In the genomic region with DNA sequence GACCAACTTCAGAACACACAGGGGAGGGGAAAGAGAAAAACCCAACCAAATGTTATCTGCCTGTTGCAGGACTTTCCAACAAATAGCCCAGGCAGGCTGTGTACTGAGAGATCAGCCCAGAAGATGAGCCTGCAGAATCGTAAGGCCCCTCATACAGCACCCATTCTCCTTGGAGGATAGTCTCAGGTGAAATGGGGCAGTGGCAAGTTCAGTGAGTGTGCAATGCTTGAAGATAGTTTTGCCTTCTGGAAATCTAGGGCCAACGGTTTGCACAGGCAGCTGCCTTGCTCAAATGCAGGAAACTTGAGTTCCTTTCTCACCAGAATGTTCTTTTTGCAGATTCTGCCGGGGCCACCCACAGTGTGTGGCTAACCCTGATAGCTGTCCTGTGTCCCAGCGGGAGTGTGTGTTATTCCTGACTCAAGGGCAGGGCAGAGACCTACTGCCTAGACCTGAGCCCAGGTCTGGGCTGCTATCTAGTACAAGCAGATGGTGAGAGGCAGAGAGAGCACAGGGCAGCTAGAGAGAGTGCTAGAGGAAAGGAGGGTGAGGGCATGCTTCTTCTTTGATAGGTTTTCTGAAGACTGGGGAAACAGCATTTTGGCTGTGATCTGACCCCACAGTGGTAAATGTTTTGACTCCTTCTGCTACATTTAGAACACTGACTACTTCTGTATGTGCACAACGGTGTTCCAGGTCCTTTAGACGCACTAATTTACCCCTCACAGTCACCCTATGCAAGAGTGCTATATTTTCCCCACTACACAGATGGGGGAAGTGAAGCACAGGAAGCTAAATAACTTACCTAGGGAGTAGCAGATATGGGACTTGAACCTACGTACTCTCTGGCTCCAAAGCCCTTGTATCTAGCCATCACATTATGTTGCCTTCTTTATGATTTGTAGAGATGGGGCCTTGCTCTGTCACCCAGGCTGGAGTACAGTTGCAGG, we compare ENCODE assay signal across 1 cellular context.
TF ChIP-seq lines count a peak whose summit lies in the region.

No MANE protein-coding gene starts in this region.

TF ChIP-seq in IMR-90, 13 proteins besides CTCF, POLR2A, EP300 and RAD21:
- TF ChIP-seq, protein P1, sequence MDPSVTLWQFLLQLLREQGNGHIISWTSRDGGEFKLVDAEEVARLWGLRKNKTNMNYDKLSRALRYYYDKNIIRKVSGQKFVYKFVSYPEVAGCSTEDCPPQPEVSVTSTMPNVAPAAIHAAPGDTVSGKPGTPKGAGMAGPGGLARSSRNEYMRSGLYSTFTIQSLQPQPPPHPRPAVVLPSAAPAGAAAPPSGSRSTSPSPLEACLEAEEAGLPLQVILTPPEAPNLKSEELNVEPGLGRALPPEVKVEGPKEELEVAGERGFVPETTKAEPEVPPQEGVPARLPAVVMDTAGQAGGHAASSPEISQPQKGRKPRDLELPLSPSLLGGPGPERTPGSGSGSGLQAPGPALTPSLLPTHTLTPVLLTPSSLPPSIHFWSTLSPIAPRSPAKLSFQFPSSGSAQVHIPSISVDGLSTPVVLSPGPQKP (IDR thresholded peaks at IDR 0.05; ENCODE audit: borderline replicate concordance, low read depth, low read length) = no peak
- TF ChIP-seq CEBPB (IDR thresholded peaks at IDR 0.05; ENCODE audit: low read depth, low read length) = no peak
- no peak for TF ChIP-seq BHLHE40 (IDR thresholded peaks at IDR 0.05; ENCODE audit: low read depth, low read length)
- no peak for TF ChIP-seq RFX5 (IDR thresholded peaks at IDR 0.05; ENCODE audit: low read depth, low read length)
- TF ChIP-seq RCOR1 (IDR thresholded peaks at IDR 0.05; ENCODE audit: insufficient replicate concordance, low read length) = no peak
- TF ChIP-seq SMC3 (IDR thresholded peaks at IDR 0.05; ENCODE audit: low read depth, low read length) = no peak
- no peak for TF ChIP-seq NFE2L2 (IDR thresholded peaks at IDR 0.05; ENCODE audit: low read depth, low read length)
- TF ChIP-seq MAFK (IDR thresholded peaks at IDR 0.05; ENCODE audit: low read depth, low read length) = no peak
- TF ChIP-seq FOS (IDR thresholded peaks at IDR 0.05; ENCODE audit: low read depth, low read length) = no peak
- no peak for TF ChIP-seq CHD1 (IDR thresholded peaks at IDR 0.05; ENCODE audit: low read depth, low read length)
- no peak for TF ChIP-seq MAZ (IDR thresholded peaks at IDR 0.05; ENCODE audit: borderline replicate concordance, low read depth, low read length)
- TF ChIP-seq, protein P2, sequence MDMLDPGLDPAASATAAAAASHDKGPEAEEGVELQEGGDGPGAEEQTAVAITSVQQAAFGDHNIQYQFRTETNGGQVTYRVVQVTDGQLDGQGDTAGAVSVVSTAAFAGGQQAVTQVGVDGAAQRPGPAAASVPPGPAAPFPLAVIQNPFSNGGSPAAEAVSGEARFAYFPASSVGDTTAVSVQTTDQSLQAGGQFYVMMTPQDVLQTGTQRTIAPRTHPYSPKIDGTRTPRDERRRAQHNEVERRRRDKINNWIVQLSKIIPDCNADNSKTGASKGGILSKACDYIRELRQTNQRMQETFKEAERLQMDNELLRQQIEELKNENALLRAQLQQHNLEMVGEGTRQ (IDR thresholded peaks at IDR 0.05; ENCODE audit: low read depth, low read length) = no peak
- TF ChIP-seq MXI1 (IDR thresholded peaks at IDR 0.05; ENCODE audit: borderline replicate concordance, low read depth, low read length) = no peak
